Comparison of ENCODE assay signal across 25 cellular contexts in genomic region chr15:70237626-70238025, GRCh38.
"Had no signal": no experiment of that assay in that cellular context is flagged by ENCODE, and none has a peak within 500 bp of the region (broad histone marks: within the 10 kb centered on the region; RNA-seq: fewer than 3 reads in every experiment).

No MANE protein-coding gene starts in this region.

- H3K27me3 ChIP-seq: Peyer's patch had no signal

- H3K9me3 ChIP-seq: Peyer's patch had no signal

- H3K36me3 ChIP-seq: Peyer's patch, WERI-Rb-1 had no signal

- DNase-seq: activated CD4-positive, alpha-beta memory T cell treated with anti-CD3 and anti-CD28 coated beads, Interleukin-2, amount 10 ng/mL, durations not matched to agents 7 days and 5 days; activated CD4-positive, alpha-beta T cell treated with anti-CD3 and anti-CD28 coated beads for 36 hours; activated CD4-positive, alpha-beta T cell treated with anti-CD3 and anti-CD28 coated beads, Interleukin-2, amount 50 U/mL, for 1 hour; activated gamma-delta T cell treated with Interleukin-2 at 50 U/mL for 16 hours; activated naive CD4-positive, alpha-beta T cell treated with anti-CD3 and anti-CD28 coated beads, Interleukin-2, amount 10 ng/mL, durations not matched to agents 7 days and 5 days; activated naive CD8-positive, alpha-beta T cell treated with anti-CD3 and anti-CD28 coated beads for 36 hours; activated T-cell treated with anti-CD3 and anti-CD28 coated beads for 4 hours; activated T-cell treated with anti-CD3 and anti-CD28 coated beads, Interleukin-2, amount 50 U/mL, for 48 hours; anterior cingulate cortex; central memory CD4-positive, alpha-beta T cell; Kasumi-1; MV-4-11; NCI-H1092 treated with DMSO at 0.1 percent for 48 hours; NCI-H1417 treated with DMSO at 0.1 percent for 48 hours; NCI-H1694 treated with DMSO at 0.1 percent for 48 hours; NCI-H2081; NCI-H510A treated with DMSO at 0.1 percent for 48 hours; NCI-H69; Peyer's patch; SIG-M5; T-helper 17 cell; T1000; WERI-Rb-1 had no signal

- H3K9me3 Mint-ChIP-seq: activated CD4-positive, alpha-beta memory T cell treated with anti-CD3 and anti-CD28 coated beads, Interleukin-2, amount 10 ng/mL, durations not matched to agents 7 days and 5 days; activated T-helper 17 cell treated with anti-CD3 and anti-CD28 coated beads, Interleukin-2, amount 50 U/mL, for 72 hours had no signal

- H3K27ac Mint-ChIP-seq: activated CD4-positive, alpha-beta memory T cell treated with anti-CD3 and anti-CD28 coated beads, Interleukin-2, amount 10 ng/mL, durations not matched to agents 7 days and 5 days; activated CD4-positive, alpha-beta T cell treated with anti-CD3 and anti-CD28 coated beads for 36 hours; activated naive CD4-positive, alpha-beta T cell treated with anti-CD3 and anti-CD28 coated beads, Interleukin-2, amount 10 ng/mL, durations not matched to agents 7 days and 5 days; activated naive CD8-positive, alpha-beta T cell treated with anti-CD3 and anti-CD28 coated beads for 36 hours; activated T-helper 17 cell treated with anti-CD3 and anti-CD28 coated beads, Interleukin-2, amount 50 U/mL, for 72 hours; T-helper 17 cell had no signal

- H3K4me1 ChIP-seq: Peyer's patch had no signal

- H3K4me3 ChIP-seq: K562, Peyer's patch had no signal

- H3K27ac ChIP-seq: Peyer's patch, WERI-Rb-1 had no signal

- ATAC-seq: activated T-helper 17 cell treated with anti-CD3 and anti-CD28 coated beads, Interleukin-2, amount 50 U/mL, for 72 hours; K562; T-helper 17 cell had no signal

- H3K4me3 Mint-ChIP-seq: activated CD4-positive, alpha-beta memory T cell treated with anti-CD3 and anti-CD28 coated beads, Interleukin-2, amount 10 ng/mL, durations not matched to agents 7 days and 5 days; activated CD4-positive, alpha-beta T cell treated with anti-CD3 and anti-CD28 coated beads for 36 hours; activated naive CD4-positive, alpha-beta T cell treated with anti-CD3 and anti-CD28 coated beads, Interleukin-2, amount 10 ng/mL, durations not matched to agents 7 days and 5 days; activated naive CD8-positive, alpha-beta T cell treated with anti-CD3 and anti-CD28 coated beads for 36 hours; activated T-helper 17 cell treated with anti-CD3 and anti-CD28 coated beads, Interleukin-2, amount 50 U/mL, for 72 hours; T-helper 17 cell had no signal

- H3K27me3 Mint-ChIP-seq: activated T-helper 17 cell treated with anti-CD3 and anti-CD28 coated beads, Interleukin-2, amount 50 U/mL, for 72 hours; T-helper 17 cell had no signal
